In genomic region chr17:39753514-39754160, GRCh38 we compare ENCODE assay signal across 8 cellular contexts. TPM values are rescaled to one million over a fixed set of nuclear protein-coding genes. Genes with fewer than 3 reads are reported as not detected.
DNase-seq lines count a peak whose midpoint lies in the region; ATAC-seq and TF ChIP-seq lines count a peak whose summit lies in the region.

No MANE protein-coding gene starts in this region.

- WGBS in ovary, 3 donors, result 8 to 42% (median 11%) methylated on average over 10 to 55 of the region's 55 CpGs

- no peaks in the 10 kb centered on the region for H4K20me1 ChIP-seq in Karpas-422 (ENCODE audit: insufficient read depth, low read depth, low read length)

- peak overlapping the region; percentile 77 for H3K4me3 Mint-ChIP-seq in activated CD4-positive, alpha-beta memory T cell treated with anti-CD3 and anti-CD28 coated beads, Interleukin-2, amount 10 ng/mL, durations not matched to agents 7 days and 5 days

- H2AFZ ChIP-seq in Karpas-422 (ENCODE audit: low read length), result peak overlapping the region; percentile 69; the same call in 1 of the 2 replicates

- no peak for TF ChIP-seq POLR2A in ovary (IDR thresholded peaks at IDR 0.05)

- no peaks in the 10 kb centered on the region for H3K36me3 Mint-ChIP-seq in activated CD4-positive, alpha-beta memory T cell treated with anti-CD3 and anti-CD28 coated beads, Interleukin-2, amount 10 ng/mL, durations not matched to agents 7 days and 5 days (ENCODE audit: low read depth)

- H3K4me2 ChIP-seq in Karpas-422 (ENCODE audit: low read depth, low read length, poor library complexity, severe bottlenecking), result peak overlapping the region; percentile 78

- H3K27ac ChIP-seq in Karpas-422 (ENCODE audit: low read length) (peak overlapping the region; percentile 88), foreskin keratinocyte (peak overlapping the region; percentile 62), ovary (peak overlapping the region; percentile 61 to 93)

- no peaks in the 10 kb centered on the region for H3K9me3 Mint-ChIP-seq in activated CD4-positive, alpha-beta memory T cell treated with anti-CD3 and anti-CD28 coated beads, Interleukin-2, amount 10 ng/mL, durations not matched to agents 7 days and 5 days

- H3K9ac ChIP-seq in Karpas-422 (ENCODE audit: low read length), result peak overlapping the region; percentile 93

- H3K9me3 ChIP-seq in Karpas-422 (ENCODE audit: low read length), result no peaks in the 10 kb centered on the region
- H3K9me3 ChIP-seq in ovary, result no peaks in the 10 kb centered on the region

- peak; percentile 21 for ATAC-seq in GM21825 (IDR thresholded peaks at IDR 0.05; ENCODE audit: unreplicated experiment)
- peak; percentile 2 for ATAC-seq in foreskin keratinocyte

- CTCF ChIA-PET in activated CD4-positive, alpha-beta memory T cell treated with anti-CD3 and anti-CD28 coated beads, Interleukin-2, amount 10 ng/mL, durations not matched to agents 7 days and 5 days (lab: Charles Lee), result interaction anchor here (0.7 to 5.9 kb wide), 11 partner anchors 21 to 874 kb away, joined by 3 to 51 read pairs (median 4); partner anchors contain the start of genes IKZF3 and MIEN1

- TF ChIP-seq CTCF in foreskin keratinocyte (conservative IDR thresholded peaks at IDR 0.05), result no peak
- TF ChIP-seq CTCF in ovary (IDR thresholded peaks at IDR 0.05), result no peak

- H3K79me2 ChIP-seq in Karpas-422 (ENCODE audit: low read length), result no peaks in the 10 kb centered on the region

- H3K27me3 Mint-ChIP-seq in activated CD4-positive, alpha-beta memory T cell treated with anti-CD3 and anti-CD28 coated beads, Interleukin-2, amount 10 ng/mL, durations not matched to agents 7 days and 5 days, result no peaks in the 10 kb centered on the region

- no peaks in the 10 kb centered on the region for H3K36me3 ChIP-seq in Karpas-422 (ENCODE audit: insufficient read depth, low read length)
- H3K36me3 ChIP-seq in ovary, result no peaks in the 10 kb centered on the region

- DNase-seq in stimulated activated CD4-positive, alpha-beta T cell treated with anti-CD3 and anti-CD28 coated beads, Interleukin-12 subunit alpha, Interleukin-12 subunit beta, amount 100 ng/mL, for 4 hours, result peak; percentile 63
- no peak for DNase-seq in stimulated activated CD4-positive, alpha-beta T cell treated with anti-CD3 and anti-CD28 coated beads, Interleukin-2, amount 100 ng/mL, for 24 hours
- DNase-seq in Karpas-422, result peak; percentile 87
- peak; percentile 62 for DNase-seq in activated CD4-positive, alpha-beta memory T cell treated with anti-CD3 and anti-CD28 coated beads, Interleukin-2, amount 10 ng/mL, durations not matched to agents 7 days and 5 days
- no peak for DNase-seq in foreskin keratinocyte
- peak in 1 of 5 donors; percentile 31 for DNase-seq in ovary
- no peak for DNase-seq in kidney tubule cell (ENCODE audit: low spot score)

- peaks cover 51% of the 10 kb centered on the region for H3K4me1 Mint-ChIP-seq in activated CD4-positive, alpha-beta memory T cell treated with anti-CD3 and anti-CD28 coated beads, Interleukin-2, amount 10 ng/mL, durations not matched to agents 7 days and 5 days

- H3K4me1 ChIP-seq in Karpas-422 (ENCODE audit: low read length), result peaks cover 58% of the 10 kb centered on the region
- no peaks in the 10 kb centered on the region for H3K4me1 ChIP-seq in foreskin keratinocyte
- H3K4me1 ChIP-seq in ovary (ENCODE audit: insufficient read depth), result no peaks in the 10 kb centered on the region

- peak overlapping the region; percentile 85 for H3K27ac Mint-ChIP-seq in activated CD4-positive, alpha-beta memory T cell treated with anti-CD3 and anti-CD28 coated beads, Interleukin-2, amount 10 ng/mL, durations not matched to agents 7 days and 5 days

- intact Hi-C loops in ovary (cut with DNase I), result loop anchor here (5.0 kb wide), 2 partner anchors 126 to 131 kb away; partner anchors contain the start of gene PPP1R1B (in 1 of the 4)

- no peaks in the 10 kb centered on the region for H3K27me3 ChIP-seq in Karpas-422 (ENCODE audit: low read length)
- peaks cover 42% of the 10 kb centered on the region for H3K27me3 ChIP-seq in foreskin keratinocyte
- H3K27me3 ChIP-seq in ovary, result no peaks in the 10 kb centered on the region

- no peak for TF ChIP-seq EP300 in ovary (IDR thresholded peaks at IDR 0.05)

- H3K4me3 ChIP-seq in Karpas-422 (ENCODE audit: low read length), result peak overlapping the region; percentile 68; the same call in 1 of the 2 replicates
- H3K4me3 ChIP-seq in ovary, result peak overlapping the region; percentile 83

- no peaks in the 10 kb centered on the region for H3K9me2 ChIP-seq in Karpas-422 (replicated peaks; ENCODE audit: insufficient read depth, low read length)

- POLR2A ChIA-PET in activated CD4-positive, alpha-beta memory T cell treated with anti-CD3 and anti-CD28 coated beads, Interleukin-2, amount 10 ng/mL, durations not matched to agents 7 days and 5 days (lab: Charles Lee), result interaction anchor here (0.9 to 5.8 kb wide), 11 partner anchors 16 to 306 kb away, joined by 3 to 53 read pairs (median 6); partner anchors contain the start of genes IKZF3, MIEN1 and PGAP3

RNA-seq across cellular contexts. Expression of gene GRB7, which starts 15.9 kb away (rescaled TPM):
- total RNA-seq in Karpas-422 (2014; rRNA removed; shearing (Covaris generic); ENCODE audit: low replicate concordance), result 0.18 and 1.5 TPM in 2 replicates
- total RNA-seq in activated CD4-positive, alpha-beta memory T cell treated with anti-CD3 and anti-CD28 coated beads, Interleukin-2, amount 10 ng/mL, durations not matched to agents 7 days and 5 days, result under 1 TPM; 0.30 to 0.40 TPM
- total RNA-seq in foreskin keratinocyte, result 15.6 and 16.2 TPM in 2 replicates
- 14.3 and 14.4 TPM in 2 replicates for polyA plus RNA-seq in foreskin keratinocyte
- 10 to 100 TPM in 1 of 7 donors, 1 to 10 TPM in 5, under 1 TPM in 1; 0.51 to 63.0 (median 2.7) TPM for total RNA-seq in ovary
- 1 to 10 TPM in 1 of 2 donors, under 1 TPM in 1; 0.23 to 1.8 TPM for polyA plus RNA-seq in ovary

RNA-seq across cellular contexts. Expression of gene MIEN1, which starts 23.3 kb away (rescaled TPM):
- 77.8 and 78.6 TPM in 2 replicates for total RNA-seq in Karpas-422 (2014; rRNA removed; shearing (Covaris generic); ENCODE audit: low replicate concordance)
- total RNA-seq in activated CD4-positive, alpha-beta memory T cell treated with anti-CD3 and anti-CD28 coated beads, Interleukin-2, amount 10 ng/mL, durations not matched to agents 7 days and 5 days, result 10 to 100 TPM; 40.1 to 45.1 TPM
- total RNA-seq in foreskin keratinocyte, result 57.1 and 61.6 TPM in 2 replicates
- 78.4 and 83.5 TPM in 2 replicates for polyA plus RNA-seq in foreskin keratinocyte
- total RNA-seq in ovary, result 10 to 100 TPM; 20.2 to 51.4 (median 23.4) TPM
- 10 to 100 TPM; 33.0 to 64.9 TPM for polyA plus RNA-seq in ovary

RNA-seq across cellular contexts. Expression of gene ERBB2, which starts 53.8 kb away (rescaled TPM):
- 7.3 and 10.9 TPM in 2 replicates for total RNA-seq in Karpas-422 (2014; rRNA removed; shearing (Covaris generic); ENCODE audit: low replicate concordance)
- total RNA-seq in activated CD4-positive, alpha-beta memory T cell treated with anti-CD3 and anti-CD28 coated beads, Interleukin-2, amount 10 ng/mL, durations not matched to agents 7 days and 5 days, result 1 to 10 TPM; 5.1 to 6.0 TPM
- total RNA-seq in foreskin keratinocyte (38.8 and 39.2 TPM in 2 replicates), ovary (10 to 100 TPM; 26.1 to 66.3 (median 53.5) TPM)
- polyA plus RNA-seq in foreskin keratinocyte (20.9 and 22.2 TPM in 2 replicates), ovary (10 to 100 TPM; 20.1 to 24.1 TPM)

Comparison
In these comparisons a context has a peak if more than half of its experiments do, and no peak if none do; other contexts are left out.
1. DNase-seq: peak in stimulated activated CD4-positive, alpha-beta T cell treated with anti-CD3 and anti-CD28 coated beads, Interleukin-12 subunit alpha, Interleukin-12 subunit beta, amount 100 ng/mL, for 4 hours (single experiment), Karpas-422 (single experiment) and activated CD4-positive, alpha-beta memory T cell treated with anti-CD3 and anti-CD28 coated beads, Interleukin-2, amount 10 ng/mL, durations not matched to agents 7 days and 5 days (single experiment); none in stimulated activated CD4-positive, alpha-beta T cell treated with anti-CD3 and anti-CD28 coated beads, Interleukin-2, amount 100 ng/mL, for 24 hours (0 of 2), foreskin keratinocyte (0 of 2) and kidney tubule cell (single experiment).
2. Peak in every context shown above with its lines, with median percentiles within 50 percentile points of each other: H3K27ac ChIP-seq.